In the genomic region with DNA sequence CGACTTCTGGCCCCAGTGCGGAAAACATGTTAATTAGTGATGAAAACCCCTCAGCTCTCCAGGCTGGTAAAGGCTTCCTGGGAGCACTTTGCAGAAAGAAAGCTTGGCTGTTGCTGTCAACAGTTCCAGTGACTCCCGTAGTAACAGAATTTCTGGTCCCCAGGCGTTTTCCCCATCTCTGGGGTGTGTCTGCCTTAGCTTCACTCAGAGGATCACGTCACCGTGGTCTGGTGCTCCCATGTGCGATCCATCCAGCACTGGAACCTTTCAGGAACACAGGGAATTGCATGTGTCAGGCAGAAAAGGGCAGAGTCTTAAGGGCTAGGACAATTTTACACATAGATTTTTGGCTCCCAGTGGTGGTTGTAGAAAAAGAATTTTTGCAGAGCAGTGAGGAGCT, we compare ENCODE assay signal across 22 cellular contexts.
DNase-seq lines count a peak whose midpoint lies in the region; ATAC-seq, FAIRE-seq and TF ChIP-seq lines count a peak whose summit lies in the region.
"Had no signal": no experiment of that assay in that cellular context is flagged by ENCODE, and none has a peak within 500 bp of the region (broad histone marks: within the 10 kb centered on the region; RNA-seq: fewer than 3 reads in every experiment).

No MANE protein-coding gene starts in this region.

- 76% methylated on average over 7 of the region's 7 CpGs for WGBS in right cardiac atrium

- H3K27me3 ChIP-seq in right cardiac atrium (ENCODE audit: control insufficient read depth, insufficient read depth) = no peaks in the 10 kb centered on the region
- H3K27me3 ChIP-seq in SJCRH30 = peaks cover 3% of the 10 kb centered on the region; the same call in 1 of the 2 replicates

- no peaks in the 10 kb centered on the region for H3K4me1 ChIP-seq in right cardiac atrium (ENCODE audit: control insufficient read depth, insufficient read depth, low read length)
- H3K4me1 ChIP-seq in SJCRH30 = no peaks in the 10 kb centered on the region

- ATAC-seq in Right ventricle myocardium inferior (peak; percentile 94), right cardiac atrium (peak; percentile 72 to 79), GM19351 (IDR thresholded peaks at IDR 0.05; ENCODE audit: unreplicated experiment) (no peak)
- ATAC-seq: GM12878 had no signal

- FAIRE-seq in RCC 7860 (lab: Jason Lieb, UNC) = no peak
- FAIRE-seq: G401.6, GM12878, H1 had no signal

- intact Hi-C loops in Right ventricle myocardium inferior (cut with DNase I) (no loop called here), cardiac septum (cut with DNase I) (no loop called here), right cardiac atrium (cut with DNase I) (no loop called here)

- H3K4me3 ChIP-seq in fibroblast of the aortic adventitia (ENCODE audit: low read depth, low read length) = no peak overlapping the region
- H3K4me3 ChIP-seq in right cardiac atrium (ENCODE audit: low read length) = no peak overlapping the region
- no peak overlapping the region for H3K4me3 ChIP-seq in SJCRH30
- H3K4me3 ChIP-seq: GM12878 had no signal

- TF ChIP-seq CTCF in fibroblast of the aortic adventitia (IDR thresholded peaks at IDR 0.05; ENCODE audit: insufficient read depth, low read length) = no peak

- H3K9me3 ChIP-seq in right cardiac atrium (ENCODE audit: control insufficient read depth, low read length) (no peaks in the 10 kb centered on the region), SJCRH30 (replicated peaks) (no peaks in the 10 kb centered on the region; the same call in 1 of the 2 replicates)
- H3K9me3 ChIP-seq: SK-N-SH had no signal

- no peak overlapping the region for H3K27ac ChIP-seq in right cardiac atrium (ENCODE audit: low read length)
- H3K27ac ChIP-seq in SJCRH30 = no peak overlapping the region

- no peak for DNase-seq in Right ventricle myocardium inferior (ENCODE audit: missing footprints)
- DNase-seq in cardiac septum (ENCODE audit: low spot score) = no peak
- peak; percentile 56 for DNase-seq in fibroblast of the aortic adventitia (ENCODE audit: low read depth)
- DNase-seq in right cardiac atrium = peak in 2 of 3 donors; percentile 69 to 70
- no peak for DNase-seq in SJCRH30
- DNase-seq in RCC 7860 (ENCODE audit: low spot score) = no peak
- DNase-seq in HPDE6-E6E7 (ENCODE audit: extremely low spot score) = no peak
- DNase-seq: 8988T, C1 segment of cervical spinal cord, DMS79 treated with DMSO at 0.1 percent for 48 hours, Kasumi-1, MM.1S, NCI-H1105 treated with DMSO at 0.1 percent for 48 hours, NCI-H187, NCI-H2171, NCI-H446, OCI-M1, SK-N-SH had no signal

- no peaks in the 10 kb centered on the region for H3K36me3 ChIP-seq in SJCRH30

Comparison
In these comparisons a context has a peak if more than half of its experiments do, and no peak if none do; other contexts are left out.
1. DNase-seq: peak in fibroblast of the aortic adventitia (single experiment) and right cardiac atrium (2 of 3); none in Right ventricle myocardium inferior (single experiment), cardiac septum (single experiment), SJCRH30 (0 of 2), RCC 7860 (single experiment) and HPDE6-E6E7 (single experiment).